ENCODE assay signal across 1 cellular context in the genomic region with DNA sequence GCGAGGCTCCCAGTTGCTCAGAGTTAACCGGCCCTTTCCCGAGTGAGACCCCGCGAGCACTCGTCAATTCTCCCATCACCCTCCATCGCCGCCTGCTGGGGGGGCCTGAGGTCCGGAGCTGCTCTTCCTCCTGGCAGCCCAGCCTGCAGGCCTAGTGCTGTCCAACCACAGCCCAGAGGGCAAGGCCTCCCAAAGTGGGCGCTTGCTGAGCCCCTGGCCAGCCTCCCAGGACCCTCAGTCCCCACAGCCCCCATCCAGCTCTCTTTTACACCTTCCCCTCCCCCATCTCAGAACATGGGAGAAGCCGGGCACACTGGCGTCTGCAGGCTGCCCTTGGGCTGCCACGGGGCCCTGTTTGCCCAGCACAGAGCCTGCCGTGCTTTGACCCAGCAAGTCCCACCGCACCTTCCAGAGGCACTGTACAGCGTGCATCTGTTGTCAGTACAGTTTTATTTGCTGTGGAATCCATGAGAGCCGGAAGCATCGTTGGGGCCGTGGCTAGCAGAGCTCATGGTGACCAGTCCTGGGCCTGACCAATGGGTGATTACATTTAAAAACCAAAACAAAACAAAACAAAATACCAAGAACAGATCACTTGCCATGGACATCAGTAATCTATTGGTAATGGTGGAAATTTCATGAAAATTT.
A peak's percentile ranks its signal among the peaks of the same experiment; 100 is the strongest.
TF ChIP-seq lines count a peak whose summit lies in the region.

No MANE protein-coding gene starts in this region.

TF ChIP-seq in HepG2, 621 proteins besides CTCF, POLR2A, EP300 and RAD21 (continued from another document):
- 0 out of 2 replicates have a peak, but pooled peaks have one; percentile 24 for TF ChIP-seq RXRB (CRISPR knock-in tag; IDR thresholded peaks at IDR 0.05; ENCODE audit: borderline replicate concordance)
- no peak for TF ChIP-seq KLF6 (CRISPR knock-in tag; IDR thresholded peaks at IDR 0.05)
- TF ChIP-seq, protein P1, sequence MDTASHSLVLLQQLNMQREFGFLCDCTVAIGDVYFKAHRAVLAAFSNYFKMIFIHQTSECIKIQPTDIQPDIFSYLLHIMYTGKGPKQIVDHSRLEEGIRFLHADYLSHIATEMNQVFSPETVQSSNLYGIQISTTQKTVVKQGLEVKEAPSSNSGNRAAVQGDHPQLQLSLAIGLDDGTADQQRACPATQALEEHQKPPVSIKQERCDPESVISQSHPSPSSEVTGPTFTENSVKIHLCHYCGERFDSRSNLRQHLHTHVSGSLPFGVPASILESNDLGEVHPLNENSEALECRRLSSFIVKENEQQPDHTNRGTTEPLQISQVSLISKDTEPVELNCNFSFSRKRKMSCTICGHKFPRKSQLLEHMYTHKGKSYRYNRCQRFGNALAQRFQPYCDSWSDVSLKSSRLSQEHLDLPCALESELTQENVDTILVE (CRISPR knock-in tag; IDR thresholded peaks at IDR 0.05), result no peak
- TF ChIP-seq ZNF232 (CRISPR knock-in tag; IDR thresholded peaks at IDR 0.05; ENCODE audit: borderline replicate concordance), result no peak
- no peak for TF ChIP-seq ARNT2 (CRISPR knock-in tag; IDR thresholded peaks at IDR 0.05; ENCODE audit: low read depth)
- TF ChIP-seq, protein P2, sequence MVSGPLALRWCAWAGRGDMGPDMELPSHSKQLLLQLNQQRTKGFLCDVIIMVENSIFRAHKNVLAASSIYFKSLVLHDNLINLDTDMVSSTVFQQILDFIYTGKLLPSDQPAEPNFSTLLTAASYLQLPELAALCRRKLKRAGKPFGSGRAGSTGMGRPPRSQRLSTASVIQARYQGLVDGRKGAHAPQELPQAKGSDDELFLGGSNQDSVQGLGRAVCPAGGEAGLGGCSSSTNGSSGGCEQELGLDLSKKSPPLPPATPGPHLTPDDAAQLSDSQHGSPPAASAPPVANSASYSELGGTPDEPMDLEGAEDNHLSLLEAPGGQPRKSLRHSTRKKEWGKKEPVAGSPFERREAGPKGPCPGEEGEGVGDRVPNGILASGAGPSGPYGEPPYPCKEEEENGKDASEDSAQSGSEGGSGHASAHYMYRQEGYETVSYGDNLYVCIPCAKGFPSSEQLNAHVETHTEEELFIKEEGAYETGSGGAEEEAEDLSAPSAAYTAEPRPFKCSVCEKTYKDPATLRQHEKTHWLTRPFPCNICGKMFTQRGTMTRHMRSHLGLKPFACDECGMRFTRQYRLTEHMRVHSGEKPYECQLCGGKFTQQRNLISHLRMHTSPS (CRISPR knock-in tag; IDR thresholded peaks at IDR 0.05; ENCODE audit: low read depth), result peak; percentile 64; the same call in 1 of the 2 replicates
- no peak for TF ChIP-seq KMT2B (CRISPR knock-in tag; IDR thresholded peaks at IDR 0.05)
- peak; percentile 39; the same call in 1 of the 2 replicates for TF ChIP-seq ZNF768 (CRISPR knock-in tag; IDR thresholded peaks at IDR 0.05)
- TF ChIP-seq MTA3 (CRISPR knock-in tag; IDR thresholded peaks at IDR 0.05), result no peak
- no peak for TF ChIP-seq CCDC6 (CRISPR knock-in tag; IDR thresholded peaks at IDR 0.05)
- TF ChIP-seq, protein P3, sequence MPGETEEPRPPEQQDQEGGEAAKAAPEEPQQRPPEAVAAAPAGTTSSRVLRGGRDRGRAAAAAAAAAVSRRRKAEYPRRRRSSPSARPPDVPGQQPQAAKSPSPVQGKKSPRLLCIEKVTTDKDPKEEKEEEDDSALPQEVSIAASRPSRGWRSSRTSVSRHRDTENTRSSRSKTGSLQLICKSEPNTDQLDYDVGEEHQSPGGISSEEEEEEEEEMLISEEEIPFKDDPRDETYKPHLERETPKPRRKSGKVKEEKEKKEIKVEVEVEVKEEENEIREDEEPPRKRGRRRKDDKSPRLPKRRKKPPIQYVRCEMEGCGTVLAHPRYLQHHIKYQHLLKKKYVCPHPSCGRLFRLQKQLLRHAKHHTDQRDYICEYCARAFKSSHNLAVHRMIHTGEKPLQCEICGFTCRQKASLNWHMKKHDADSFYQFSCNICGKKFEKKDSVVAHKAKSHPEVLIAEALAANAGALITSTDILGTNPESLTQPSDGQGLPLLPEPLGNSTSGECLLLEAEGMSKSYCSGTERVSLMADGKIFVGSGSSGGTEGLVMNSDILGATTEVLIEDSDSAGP (CRISPR knock-in tag; IDR thresholded peaks at IDR 0.05; ENCODE audit: borderline replicate concordance), result peak; percentile 32; the same call in 1 of the 2 replicates
- no peak for TF ChIP-seq SUZ12 (IDR thresholded peaks at IDR 0.05; ENCODE audit: low read depth, low read length)
- peak; percentile 86 for TF ChIP-seq AGO2 (optimal IDR thresholded peaks at IDR 0.05; ENCODE audit: low read depth, low read length)
- TF ChIP-seq, protein P4, sequence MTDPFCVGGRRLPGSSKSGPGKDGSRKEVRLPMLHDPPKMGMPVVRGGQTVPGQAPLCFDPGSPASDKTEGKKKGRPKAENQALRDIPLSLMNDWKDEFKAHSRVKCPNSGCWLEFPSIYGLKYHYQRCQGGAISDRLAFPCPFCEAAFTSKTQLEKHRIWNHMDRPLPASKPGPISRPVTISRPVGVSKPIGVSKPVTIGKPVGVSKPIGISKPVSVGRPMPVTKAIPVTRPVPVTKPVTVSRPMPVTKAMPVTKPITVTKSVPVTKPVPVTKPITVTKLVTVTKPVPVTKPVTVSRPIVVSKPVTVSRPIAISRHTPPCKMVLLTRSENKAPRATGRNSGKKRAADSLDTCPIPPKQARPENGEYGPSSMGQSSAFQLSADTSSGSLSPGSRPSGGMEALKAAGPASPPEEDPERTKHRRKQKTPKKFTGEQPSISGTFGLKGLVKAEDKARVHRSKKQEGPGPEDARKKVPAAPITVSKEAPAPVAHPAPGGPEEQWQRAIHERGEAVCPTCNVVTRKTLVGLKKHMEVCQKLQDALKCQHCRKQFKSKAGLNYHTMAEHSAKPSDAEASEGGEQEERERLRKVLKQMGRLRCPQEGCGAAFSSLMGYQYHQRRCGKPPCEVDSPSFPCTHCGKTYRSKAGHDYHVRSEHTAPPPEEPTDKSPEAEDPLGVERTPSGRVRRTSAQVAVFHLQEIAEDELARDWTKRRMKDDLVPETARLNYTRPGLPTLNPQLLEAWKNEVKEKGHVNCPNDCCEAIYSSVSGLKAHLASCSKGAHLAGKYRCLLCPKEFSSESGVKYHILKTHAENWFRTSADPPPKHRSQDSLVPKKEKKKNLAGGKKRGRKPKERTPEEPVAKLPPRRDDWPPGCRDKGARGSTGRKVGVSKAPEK (CRISPR knock-in tag; IDR thresholded peaks at IDR 0.05; ENCODE audit: borderline replicate concordance), result no peak
- TF ChIP-seq, protein P5, sequence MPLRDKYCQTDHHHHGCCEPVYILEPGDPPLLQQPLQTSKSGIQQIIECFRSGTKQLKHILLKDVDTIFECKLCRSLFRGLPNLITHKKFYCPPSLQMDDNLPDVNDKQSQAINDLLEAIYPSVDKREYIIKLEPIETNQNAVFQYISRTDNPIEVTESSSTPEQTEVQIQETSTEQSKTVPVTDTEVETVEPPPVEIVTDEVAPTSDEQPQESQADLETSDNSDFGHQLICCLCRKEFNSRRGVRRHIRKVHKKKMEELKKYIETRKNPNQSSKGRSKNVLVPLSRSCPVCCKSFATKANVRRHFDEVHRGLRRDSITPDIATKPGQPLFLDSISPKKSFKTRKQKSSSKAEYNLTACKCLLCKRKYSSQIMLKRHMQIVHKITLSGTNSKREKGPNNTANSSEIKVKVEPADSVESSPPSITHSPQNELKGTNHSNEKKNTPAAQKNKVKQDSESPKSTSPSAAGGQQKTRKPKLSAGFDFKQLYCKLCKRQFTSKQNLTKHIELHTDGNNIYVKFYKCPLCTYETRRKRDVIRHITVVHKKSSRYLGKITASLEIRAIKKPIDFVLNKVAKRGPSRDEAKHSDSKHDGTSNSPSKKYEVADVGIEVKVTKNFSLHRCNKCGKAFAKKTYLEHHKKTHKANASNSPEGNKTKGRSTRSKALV (CRISPR knock-in tag; IDR thresholded peaks at IDR 0.05), result no peak
- no peak for TF ChIP-seq FOXC1 (CRISPR knock-in tag; IDR thresholded peaks at IDR 0.05; ENCODE audit: borderline replicate concordance)
- TF ChIP-seq, protein P6, sequence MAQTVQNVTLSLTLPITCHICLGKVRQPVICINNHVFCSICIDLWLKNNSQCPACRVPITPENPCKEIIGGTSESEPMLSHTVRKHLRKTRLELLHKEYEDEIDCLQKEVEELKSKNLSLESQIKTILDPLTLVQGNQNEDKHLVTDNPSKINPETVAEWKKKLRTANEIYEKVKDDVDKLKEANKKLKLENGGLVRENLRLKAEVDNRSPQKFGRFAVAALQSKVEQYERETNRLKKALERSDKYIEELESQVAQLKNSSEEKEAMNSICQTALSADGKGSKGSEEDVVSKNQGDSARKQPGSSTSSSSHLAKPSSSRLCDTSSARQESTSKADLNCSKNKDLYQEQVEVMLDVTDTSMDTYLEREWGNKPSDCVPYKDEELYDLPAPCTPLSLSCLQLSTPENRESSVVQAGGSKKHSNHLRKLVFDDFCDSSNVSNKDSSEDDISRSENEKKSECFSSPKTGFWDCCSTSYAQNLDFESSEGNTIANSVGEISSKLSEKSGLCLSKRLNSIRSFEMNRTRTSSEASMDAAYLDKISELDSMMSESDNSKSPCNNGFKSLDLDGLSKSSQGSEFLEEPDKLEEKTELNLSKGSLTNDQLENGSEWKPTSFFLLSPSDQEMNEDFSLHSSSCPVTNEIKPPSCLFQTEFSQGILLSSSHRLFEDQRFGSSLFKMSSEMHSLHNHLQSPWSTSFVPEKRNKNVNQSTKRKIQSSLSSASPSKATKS (CRISPR knock-in tag; IDR thresholded peaks at IDR 0.05), result no peak
- peak; percentile 13 for TF ChIP-seq HNRNPLL (IDR thresholded peaks at IDR 0.05; ENCODE audit: low read depth, low read length, poor library complexity, severe bottlenecking)
- TF ChIP-seq, protein P7, sequence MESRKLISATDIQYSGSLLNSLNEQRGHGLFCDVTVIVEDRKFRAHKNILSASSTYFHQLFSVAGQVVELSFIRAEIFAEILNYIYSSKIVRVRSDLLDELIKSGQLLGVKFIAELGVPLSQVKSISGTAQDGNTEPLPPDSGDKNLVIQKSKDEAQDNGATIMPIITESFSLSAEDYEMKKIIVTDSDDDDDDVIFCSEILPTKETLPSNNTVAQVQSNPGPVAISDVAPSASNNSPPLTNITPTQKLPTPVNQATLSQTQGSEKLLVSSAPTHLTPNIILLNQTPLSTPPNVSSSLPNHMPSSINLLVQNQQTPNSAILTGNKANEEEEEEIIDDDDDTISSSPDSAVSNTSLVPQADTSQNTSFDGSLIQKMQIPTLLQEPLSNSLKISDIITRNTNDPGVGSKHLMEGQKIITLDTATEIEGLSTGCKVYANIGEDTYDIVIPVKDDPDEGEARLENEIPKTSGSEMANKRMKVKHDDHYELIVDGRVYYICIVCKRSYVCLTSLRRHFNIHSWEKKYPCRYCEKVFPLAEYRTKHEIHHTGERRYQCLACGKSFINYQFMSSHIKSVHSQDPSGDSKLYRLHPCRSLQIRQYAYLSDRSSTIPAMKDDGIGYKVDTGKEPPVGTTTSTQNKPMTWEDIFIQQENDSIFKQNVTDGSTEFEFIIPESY (CRISPR knock-in tag; IDR thresholded peaks at IDR 0.05), result peak; percentile 81
- TF ChIP-seq KDM3A (CRISPR knock-in tag; IDR thresholded peaks at IDR 0.05; ENCODE audit: low read depth), result no peak
- no peak for TF ChIP-seq SP1 (IDR thresholded peaks at IDR 0.05)
- TF ChIP-seq SP1 (CRISPR knock-in tag; IDR thresholded peaks at IDR 0.05), result no peak
- no peak for TF ChIP-seq ZNF83 (CRISPR knock-in tag; IDR thresholded peaks at IDR 0.05; ENCODE audit: borderline replicate concordance)
- no peak for TF ChIP-seq ZNF644 (CRISPR knock-in tag; IDR thresholded peaks at IDR 0.05; ENCODE audit: low read depth)
- TF ChIP-seq, protein P8, sequence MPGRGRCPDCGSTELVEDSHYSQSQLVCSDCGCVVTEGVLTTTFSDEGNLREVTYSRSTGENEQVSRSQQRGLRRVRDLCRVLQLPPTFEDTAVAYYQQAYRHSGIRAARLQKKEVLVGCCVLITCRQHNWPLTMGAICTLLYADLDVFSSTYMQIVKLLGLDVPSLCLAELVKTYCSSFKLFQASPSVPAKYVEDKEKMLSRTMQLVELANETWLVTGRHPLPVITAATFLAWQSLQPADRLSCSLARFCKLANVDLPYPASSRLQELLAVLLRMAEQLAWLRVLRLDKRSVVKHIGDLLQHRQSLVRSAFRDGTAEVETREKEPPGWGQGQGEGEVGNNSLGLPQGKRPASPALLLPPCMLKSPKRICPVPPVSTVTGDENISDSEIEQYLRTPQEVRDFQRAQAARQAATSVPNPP (CRISPR knock-in tag; IDR thresholded peaks at IDR 0.05), result no peak
- no peak for TF ChIP-seq ZFAT (CRISPR knock-in tag; conservative IDR thresholded peaks at IDR 0.05)
- TF ChIP-seq POLR2AphosphoS5 (IDR thresholded peaks at IDR 0.05; ENCODE audit: low read depth, low read length), result no peak; the same call in 1 of the 2 replicates
- TF ChIP-seq, protein P9, sequence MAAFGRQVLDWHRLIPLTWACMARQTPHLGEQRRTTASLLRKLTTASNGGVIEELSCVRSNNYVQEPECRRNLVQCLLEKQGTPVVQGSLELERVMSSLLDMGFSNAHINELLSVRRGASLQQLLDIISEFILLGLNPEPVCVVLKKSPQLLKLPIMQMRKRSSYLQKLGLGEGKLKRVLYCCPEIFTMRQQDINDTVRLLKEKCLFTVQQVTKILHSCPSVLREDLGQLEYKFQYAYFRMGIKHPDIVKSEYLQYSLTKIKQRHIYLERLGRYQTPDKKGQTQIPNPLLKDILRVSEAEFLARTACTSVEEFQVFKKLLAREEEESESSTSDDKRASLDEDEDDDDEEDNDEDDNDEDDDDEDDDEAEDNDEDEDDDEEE (CRISPR knock-in tag; IDR thresholded peaks at IDR 0.05), result no peak
- TF ChIP-seq, protein P10, sequence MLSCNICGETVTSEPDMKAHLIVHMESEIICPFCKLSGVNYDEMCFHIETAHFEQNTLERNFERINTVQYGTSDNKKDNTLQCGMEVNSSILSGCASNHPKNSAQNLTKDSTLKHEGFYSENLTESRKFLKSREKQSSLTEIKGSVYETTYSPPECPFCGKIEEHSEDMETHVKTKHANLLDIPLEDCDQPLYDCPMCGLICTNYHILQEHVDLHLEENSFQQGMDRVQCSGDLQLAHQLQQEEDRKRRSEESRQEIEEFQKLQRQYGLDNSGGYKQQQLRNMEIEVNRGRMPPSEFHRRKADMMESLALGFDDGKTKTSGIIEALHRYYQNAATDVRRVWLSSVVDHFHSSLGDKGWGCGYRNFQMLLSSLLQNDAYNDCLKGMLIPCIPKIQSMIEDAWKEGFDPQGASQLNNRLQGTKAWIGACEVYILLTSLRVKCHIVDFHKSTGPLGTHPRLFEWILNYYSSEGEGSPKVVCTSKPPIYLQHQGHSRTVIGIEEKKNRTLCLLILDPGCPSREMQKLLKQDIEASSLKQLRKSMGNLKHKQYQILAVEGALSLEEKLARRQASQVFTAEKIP (CRISPR knock-in tag; IDR thresholded peaks at IDR 0.05; ENCODE audit: borderline replicate concordance), result peak; percentile 34; the same call in 1 of the 2 replicates
- no peak for TF ChIP-seq ZNF782 (CRISPR knock-in tag; IDR thresholded peaks at IDR 0.05; ENCODE audit: borderline replicate concordance)
- no peak for TF ChIP-seq ZNF253 (CRISPR knock-in tag; IDR thresholded peaks at IDR 0.05; ENCODE audit: borderline replicate concordance)
- TF ChIP-seq ZNF263 (CRISPR knock-in tag; IDR thresholded peaks at IDR 0.05), result peak; percentile 2; the same call in 1 of the 2 replicates
- no peak for TF ChIP-seq KDM1A (CRISPR knock-in tag; IDR thresholded peaks at IDR 0.05)
- TF ChIP-seq TCF7 (IDR thresholded peaks at IDR 0.05; ENCODE audit: low read depth), result no peak
